Comparison of ENCODE assay signal across 24 cellular contexts in the genomic region with DNA sequence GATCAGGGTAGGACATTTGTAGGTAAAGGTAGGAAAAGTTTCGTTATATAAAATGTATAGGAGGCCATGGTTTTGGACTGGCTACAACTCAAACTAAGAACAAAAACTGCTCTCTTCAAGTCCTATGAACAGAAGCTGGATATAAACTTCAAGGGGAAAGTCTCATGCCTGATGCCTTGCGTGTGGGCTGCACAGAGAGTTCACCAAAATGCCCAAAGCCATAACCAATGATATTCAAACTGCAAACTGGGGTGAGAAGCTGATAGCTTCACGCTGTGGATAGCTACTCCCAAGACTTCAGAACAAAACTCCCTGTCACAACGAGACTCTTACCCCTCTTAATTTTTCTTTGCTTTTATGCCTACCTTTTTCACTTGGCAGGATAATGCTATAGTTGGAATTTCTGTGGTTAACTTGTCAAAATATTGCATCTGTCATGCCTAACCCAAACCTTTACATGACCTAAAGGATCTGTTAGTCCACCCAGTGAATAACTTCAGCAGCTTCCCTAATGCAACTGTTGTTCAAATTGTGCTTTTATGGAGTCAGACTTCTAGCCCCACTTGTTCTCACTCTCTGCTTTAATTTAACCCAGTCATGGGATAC.
"Had no signal": no experiment of that assay in that cellular context is flagged by ENCODE, and none has a peak within 500 bp of the region (broad histone marks: within the 10 kb centered on the region; RNA-seq: fewer than 3 reads in every experiment).

No MANE protein-coding gene starts in this region.

- H3K4me1 ChIP-seq: colonic mucosa, esophagus squamous epithelium, lower lobe of right lung, parathyroid adenoma, right lobe of liver, suprapubic skin, transverse colon, upper lobe of right lung, uterus had no signal

- H3K9me3 Mint-ChIP-seq: naive thymus-derived CD8-positive, alpha-beta T cell; stimulated activated naive CD8-positive, alpha-beta T cell treated with anti-CD3 and anti-CD28 coated beads, Interleukin-15, amount 100 ng/mL, for 72 hours had no signal

- ATAC-seq: left ventricle myocardium superior; lower lobe of right lung; naive thymus-derived CD8-positive, alpha-beta T cell; stimulated activated naive CD8-positive, alpha-beta T cell treated with anti-CD3 and anti-CD28 coated beads, Interleukin-15, amount 100 ng/mL, for 72 hours; upper lobe of right lung had no signal

- H3K4me3 ChIP-seq: colonic mucosa, esophagus squamous epithelium, lower lobe of right lung, right lobe of liver, suprapubic skin, transverse colon, upper lobe of right lung, uterus had no signal

- H3K27ac Mint-ChIP-seq: nephron progenitor cell; progenitor cell of endocrine pancreas; stimulated activated naive CD8-positive, alpha-beta T cell treated with anti-CD3 and anti-CD28 coated beads, Interleukin-15, amount 100 ng/mL, for 72 hours had no signal

- H3K36me3 ChIP-seq: colonic mucosa, esophagus squamous epithelium, lower lobe of right lung, neutrophil, right lobe of liver, suprapubic skin, transverse colon, upper lobe of right lung, uterus had no signal

- H3K27me3 ChIP-seq: colonic mucosa, right lobe of liver, uterus had no signal

- H3K9me3 ChIP-seq: colonic mucosa, esophagus squamous epithelium, lower lobe of right lung, neutrophil, right lobe of liver, suprapubic skin, transverse colon, upper lobe of right lung, uterus had no signal

- H3K4me3 Mint-ChIP-seq: naive thymus-derived CD8-positive, alpha-beta T cell; nephron progenitor cell; stimulated activated naive CD8-positive, alpha-beta T cell treated with anti-CD3 and anti-CD28 coated beads, Interleukin-15, amount 100 ng/mL, for 72 hours had no signal

- H3K36me3 Mint-ChIP-seq: naive thymus-derived CD8-positive, alpha-beta T cell had no signal

- H3K27ac ChIP-seq: colonic mucosa, esophagus squamous epithelium, lower lobe of right lung, neutrophil, parathyroid adenoma, right lobe of liver, suprapubic skin, transverse colon, upper lobe of right lung, uterus had no signal

- H2AFZ ChIP-seq: parathyroid adenoma had no signal

- DNase-seq: colonic mucosa; dermis blood vessel endothelial cell; effector memory CD4-positive, alpha-beta T cell; erythroblast; esophagus squamous epithelium; hypothalamus; left ventricle myocardium superior; lower lobe of right lung; naive thymus-derived CD8-positive, alpha-beta T cell; nephron progenitor cell; right lobe of liver; small intestine; stimulated activated CD4-positive, alpha-beta T cell treated with anti-CD3 and anti-CD28 coated beads, Interleukin-15, amount 100 ng/mL, for 24 hours; stimulated activated CD4-positive, alpha-beta T cell treated with anti-CD3 and anti-CD28 coated beads, Interleukin-2, amount 100 ng/mL, for 48 hours; stimulated activated CD8-positive, alpha-beta memory T cell treated with anti-CD3 and anti-CD28 coated beads, Interleukin-4, amount 100 ng/mL, for 48 hours; stimulated activated naive CD4-positive, alpha-beta T cell; stimulated activated naive CD8-positive, alpha-beta T cell treated with anti-CD3 and anti-CD28 coated beads, Interleukin-15, amount 100 ng/mL, for 72 hours; transverse colon; upper lobe of right lung; uterus had no signal

- H3K9ac ChIP-seq: parathyroid adenoma had no signal
